18 cellular contexts compared by ENCODE assay signal in genomic region chr2:3142210-3142609, GRCh38.
DNase-seq lines count a peak whose midpoint lies in the region; ATAC-seq lines count a peak whose summit lies in the region.
"Had no signal": no experiment of that assay in that cellular context is flagged by ENCODE, and none has a peak within 500 bp of the region (broad histone marks: within the 10 kb centered on the region; RNA-seq: fewer than 3 reads in every experiment).

No MANE protein-coding gene starts in this region.

- no peaks in the 10 kb centered on the region for H3K36me3 Mint-ChIP-seq in activated CD8-positive, alpha-beta memory T cell treated with anti-CD3 and anti-CD28 coated beads, Interleukin-2, amount 10 ng/mL, durations not matched to agents 7 days and 5 days
- peaks cover 0 to 9% of the 10 kb centered on the region in 2 donors for H3K36me3 Mint-ChIP-seq in stimulated activated naive B cell treated with anti-CD40 and anti-IgM and Interleukin-4, amounts not matched to agents 10 μg/mL and 1 μg/mL and 100 μg/mL, for 72 hours

- no peaks in the 10 kb centered on the region for H3K27me3 Mint-ChIP-seq in activated CD8-positive, alpha-beta memory T cell treated with anti-CD3 and anti-CD28 coated beads, Interleukin-2, amount 10 ng/mL, durations not matched to agents 7 days and 5 days
- H3K27me3 Mint-ChIP-seq in stimulated activated naive B cell treated with anti-CD40 and anti-IgM and Interleukin-4, amounts not matched to agents 10 μg/mL and 1 μg/mL and 100 μg/mL, for 72 hours = no peaks in the 10 kb centered on the region

- no peaks in the 10 kb centered on the region for H3K9me3 Mint-ChIP-seq in activated CD8-positive, alpha-beta memory T cell treated with anti-CD3 and anti-CD28 coated beads, Interleukin-2, amount 10 ng/mL, durations not matched to agents 7 days and 5 days (ENCODE audit: low read depth)
- no peaks in the 10 kb centered on the region for H3K9me3 Mint-ChIP-seq in stimulated activated naive B cell treated with anti-CD40 and anti-IgM and Interleukin-4, amounts not matched to agents 10 μg/mL and 1 μg/mL and 100 μg/mL, for 72 hours

- no peak for ATAC-seq in activated CD8-positive, alpha-beta memory T cell treated with anti-CD3 and anti-CD28 coated beads, Interleukin-2, amount 10 ng/mL, durations not matched to agents 7 days and 5 days
- ATAC-seq in GM21447 (IDR thresholded peaks at IDR 0.05; ENCODE audit: unreplicated experiment) (peak; percentile 47), HG03469 (IDR thresholded peaks at IDR 0.05; ENCODE audit: unreplicated experiment) (peak; percentile 49)
- peak; percentile 67 to 85 for ATAC-seq in stimulated activated naive B cell treated with anti-CD40 and anti-IgM and Interleukin-4, amounts not matched to agents 10 μg/mL and 1 μg/mL and 100 μg/mL, for 72 hours (replicated peaks)
- ATAC-seq: GM12878, K562, Panc1 had no signal

- peak; percentile 22 for DNase-seq in activated CD8-positive, alpha-beta memory T cell treated with anti-CD3 and anti-CD28 coated beads, Interleukin-2, amount 50 U/mL, for 48 hours
- no peak for DNase-seq in activated CD8-positive, alpha-beta memory T cell treated with anti-CD3 and anti-CD28 coated beads, Interleukin-2, amount 10 ng/mL, durations not matched to agents 7 days and 5 days
- peak; percentile 9 for DNase-seq in stimulated activated naive B cell treated with anti-CD40 and anti-IgM and Interleukin-4, amounts not matched to agents 10 μg/mL and 1 μg/mL and 100 μg/mL, for 72 hours
- DNase-seq in NCI-H446 treated with DMSO at 0.1 percent for 48 hours (lab: John Stamatoyannopoulos, UW) = no peak
- no peak for DNase-seq in NCI-H345 (lab: John Stamatoyannopoulos, UW)
- no peak for DNase-seq in NCI-H1105 treated with DMSO at 0.1 percent for 48 hours (lab: John Stamatoyannopoulos, UW)
- DNase-seq: 8988T, GDM1, NCI-H1436, NCI-H2029 treated with DMSO at 0.1 percent for 48 hours, NCI-H2171 treated with DMSO at 0.1 percent for 48 hours, NCI-H510A, NCI-H82 had no signal

- no peak overlapping the region for H3K27ac Mint-ChIP-seq in activated CD8-positive, alpha-beta memory T cell treated with anti-CD3 and anti-CD28 coated beads, Interleukin-2, amount 10 ng/mL, durations not matched to agents 7 days and 5 days
- H3K27ac Mint-ChIP-seq in stimulated activated naive B cell treated with anti-CD40 and anti-IgM and Interleukin-4, amounts not matched to agents 10 μg/mL and 1 μg/mL and 100 μg/mL, for 72 hours = no peak overlapping the region

- no peak overlapping the region for H3K4me3 Mint-ChIP-seq in activated CD8-positive, alpha-beta memory T cell treated with anti-CD3 and anti-CD28 coated beads, Interleukin-2, amount 10 ng/mL, durations not matched to agents 7 days and 5 days
- no peak overlapping the region for H3K4me3 Mint-ChIP-seq in stimulated activated naive B cell treated with anti-CD40 and anti-IgM and Interleukin-4, amounts not matched to agents 10 μg/mL and 1 μg/mL and 100 μg/mL, for 72 hours

- no peaks in the 10 kb centered on the region for H3K4me1 Mint-ChIP-seq in activated CD8-positive, alpha-beta memory T cell treated with anti-CD3 and anti-CD28 coated beads, Interleukin-2, amount 10 ng/mL, durations not matched to agents 7 days and 5 days
- H3K4me1 Mint-ChIP-seq in stimulated activated naive B cell treated with anti-CD40 and anti-IgM and Interleukin-4, amounts not matched to agents 10 μg/mL and 1 μg/mL and 100 μg/mL, for 72 hours = peaks cover 7 to 25% of the 10 kb centered on the region in 2 donors

- CTCF ChIA-PET in activated CD8-positive, alpha-beta memory T cell treated with anti-CD3 and anti-CD28 coated beads, Interleukin-2, amount 10 ng/mL, durations not matched to agents 7 days and 5 days (lab: Charles Lee) = no interaction called here

Comparison
In these comparisons a context has a peak if more than half of its experiments do, and no peak if none do; other contexts are left out.
1. DNase-seq: peak in activated CD8-positive, alpha-beta memory T cell treated with anti-CD3 and anti-CD28 coated beads, Interleukin-2, amount 50 U/mL, for 48 hours (single experiment) and stimulated activated naive B cell treated with anti-CD40 and anti-IgM and Interleukin-4, amounts not matched to agents 10 μg/mL and 1 μg/mL and 100 μg/mL, for 72 hours (single experiment); none in activated CD8-positive, alpha-beta memory T cell treated with anti-CD3 and anti-CD28 coated beads, Interleukin-2, amount 10 ng/mL, durations not matched to agents 7 days and 5 days (single experiment), NCI-H446 treated with DMSO at 0.1 percent for 48 hours (single experiment), NCI-H345 (single experiment) and NCI-H1105 treated with DMSO at 0.1 percent for 48 hours (single experiment).